Comparison of ENCODE assay signal across 15 cellular contexts in genomic region chr18:48227206-48227605, GRCh38.
DNase-seq lines count a peak whose midpoint lies in the region; TF ChIP-seq lines count a peak whose summit lies in the region.
"Had no signal": no experiment of that assay in that cellular context is flagged by ENCODE, and none has a peak within 500 bp of the region (broad histone marks: within the 10 kb centered on the region; RNA-seq: fewer than 3 reads in every experiment).

No MANE protein-coding gene starts in this region.

- H3K36me3 Mint-ChIP-seq in immature natural killer cell (no peaks in the 10 kb centered on the region), progenitor cell of endocrine pancreas (ENCODE audit: insufficient read depth) (no peaks in the 10 kb centered on the region)
- H3K36me3 Mint-ChIP-seq: activated naive CD4-positive, alpha-beta T cell treated with anti-CD3 and anti-CD28 coated beads, Interleukin-2, amount 50 U/mL, for 72 hours; memory B cell had no signal

- H3K27me3 Mint-ChIP-seq in immature natural killer cell (ENCODE audit: low read depth in 3 of 3) (peaks cover 0 to 3% (median 2%) of the 10 kb centered on the region in 3 donors), progenitor cell of endocrine pancreas (peaks cover 12% of the 10 kb centered on the region)

- DNase-seq in DMS79 treated with DMSO at 0.1 percent for 48 hours (lab: John Stamatoyannopoulos, UW) (peak; percentile 52), LHCN-M2 (ENCODE audit: low read depth) (peak; percentile 31), SW480 (ENCODE audit: low spot score) (peak; percentile 79), epithelial cell of prostate (ENCODE audit: low read depth, low spot score) (peak; percentile 39), immature natural killer cell (no peak), progenitor cell of endocrine pancreas (ENCODE audit: low spot score, unreplicated experiment) (no peak), SK-N-DZ (ENCODE audit: low spot score) (no peak)
- DNase-seq in activated CD4-positive, CD25-positive, alpha-beta regulatory T cell treated with anti-CD3 and anti-CD28 coated beads, Interleukin-2, amount 50 U/mL, for 72 hours = no peak
- DNase-seq: KG1; NCI-H446 treated with DMSO at 0.1 percent for 48 hours; nucleus accumbens; stimulated activated CD4-positive, alpha-beta T cell treated with anti-CD3 and anti-CD28 coated beads, Interleukin-12 subunit alpha, Interleukin-12 subunit beta, amount 100 ng/mL, for 4 hours; tibial artery had no signal

- H3K4me3 Mint-ChIP-seq in immature natural killer cell (peak overlapping the region in 1 of 5 donors; percentile 8), progenitor cell of endocrine pancreas (ENCODE audit: low read depth) (no peak overlapping the region)
- H3K4me3 Mint-ChIP-seq: memory B cell had no signal

- no peak overlapping the region for H3K27ac Mint-ChIP-seq in immature natural killer cell
- no peak overlapping the region for H3K27ac Mint-ChIP-seq in progenitor cell of endocrine pancreas
- H3K27ac Mint-ChIP-seq: memory B cell had no signal

- H3K9me3 Mint-ChIP-seq in immature natural killer cell = peaks cover 0 to 2% (median 0%) of the 10 kb centered on the region in 6 donors
- H3K9me3 Mint-ChIP-seq in progenitor cell of endocrine pancreas (ENCODE audit: low read depth) = no peaks in the 10 kb centered on the region
- H3K9me3 Mint-ChIP-seq: activated naive CD4-positive, alpha-beta T cell treated with anti-CD3 and anti-CD28 coated beads, Interleukin-2, amount 50 U/mL, for 72 hours; memory B cell had no signal

- TF ChIP-seq CTCF in progenitor cell of endocrine pancreas (IDR thresholded peaks at IDR 0.05; ENCODE audit: unreplicated experiment) = no peak

- H3K27ac ChIP-seq in epithelial cell of prostate = no peak overlapping the region
- H3K27ac ChIP-seq: tibial artery had no signal

- H3K4me1 Mint-ChIP-seq in immature natural killer cell (peaks cover 13 to 22% of the 10 kb centered on the region in 2 donors), progenitor cell of endocrine pancreas (ENCODE audit: low read depth) (peaks cover 2% of the 10 kb centered on the region)
- H3K4me1 Mint-ChIP-seq: memory B cell had no signal

Comparison
In these comparisons a context has a peak if more than half of its experiments do, and no peak if none do; other contexts are left out.
1. DNase-seq: peak in DMS79 treated with DMSO at 0.1 percent for 48 hours (single experiment), LHCN-M2 (single experiment), SW480 (single experiment) and epithelial cell of prostate (single experiment); none in immature natural killer cell (0 of 3), progenitor cell of endocrine pancreas (single experiment), SK-N-DZ (single experiment) and activated CD4-positive, CD25-positive, alpha-beta regulatory T cell treated with anti-CD3 and anti-CD28 coated beads, Interleukin-2, amount 50 U/mL, for 72 hours (single experiment).